30 cellular contexts compared by ENCODE assay signal in the genomic region with DNA sequence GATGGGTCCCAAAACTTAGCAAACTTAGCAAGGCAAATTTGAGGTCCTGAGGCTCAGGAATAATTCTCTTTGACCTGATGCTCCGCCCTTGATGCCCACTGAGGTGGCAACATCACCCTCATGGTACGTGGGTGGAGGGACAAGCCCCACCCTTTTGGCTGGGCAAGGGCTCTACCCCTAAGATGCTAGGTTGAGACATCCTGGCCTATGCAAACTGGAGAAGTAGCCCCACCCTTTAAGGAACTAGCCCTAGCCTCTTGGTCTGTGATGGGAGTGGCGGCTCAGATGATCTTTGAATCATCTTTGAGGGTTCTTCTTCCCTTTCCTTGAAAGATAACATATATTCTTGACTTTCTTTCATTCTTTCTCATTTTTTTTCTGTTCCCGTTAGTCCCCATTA.
DNase-seq lines count a peak whose midpoint lies in the region; ATAC-seq lines count a peak whose summit lies in the region.
"Had no signal": no experiment of that assay in that cellular context is flagged by ENCODE, and none has a peak within 500 bp of the region (broad histone marks: within the 10 kb centered on the region; RNA-seq: fewer than 3 reads in every experiment).

No MANE protein-coding gene starts in this region.

- H3K9me3 Mint-ChIP-seq in central memory CD8-positive, alpha-beta T cell = no peaks in the 10 kb centered on the region
- no peaks in the 10 kb centered on the region for H3K9me3 Mint-ChIP-seq in stimulated activated memory B cell treated with anti-CD40 and anti-IgM and Interleukin-4, amounts not matched to agents 10 μg/mL and 1 μg/mL and 100 μg/mL, for 72 hours
- H3K9me3 Mint-ChIP-seq: activated CD8-positive, alpha-beta T cell treated with anti-CD3 and anti-CD28 coated beads for 36 hours; H9; natural killer cell treated with Interleukin-12 subunit alpha and Interleukin-12 subunit beta and Interleukin-15 and Interleukin-18, amount 100 ng/mL, for 72 hours; T-cell had no signal

- peak; percentile 43 for DNase-seq in activated CD8-positive, alpha-beta memory T cell treated with anti-CD3 and anti-CD28 coated beads, Interleukin-2, amount 50 U/mL, for 48 hours
- DNase-seq in activated CD8-positive, alpha-beta memory T cell treated with anti-CD3 and anti-CD28 coated beads, Interleukin-2, amount 50 U/mL, for 4 hours = no peak
- DNase-seq in MV-4-11 (lab: John Stamatoyannopoulos, UW) (peak; percentile 81), COR-L47 (lab: John Stamatoyannopoulos, UW) (no peak)
- no peak for DNase-seq in central memory CD8-positive, alpha-beta T cell (ENCODE audit: low spot score in 2 of 2)
- DNase-seq: activated CD4-positive, alpha-beta T cell treated with anti-CD3 and anti-CD28 coated beads for 1 hour; activated CD8-positive, alpha-beta T cell treated with anti-CD3 and anti-CD28 coated beads for 36 hours; activated gamma-delta T cell; activated T-cell treated with anti-CD3 and anti-CD28 coated beads, Interleukin-2, amount 50 U/mL, for 1 hour; body of pancreas; DMS79 treated with DMSO at 0.1 percent for 48 hours; GF-D8; H9; hypothalamus; MG63; NCI-H146; NCI-H2107; NCI-H446; small intestine; stimulated activated CD4-positive, alpha-beta T cell treated with anti-CD3 and anti-CD28 coated beads, Interleukin-1b, Interleukin-23, amount 100 ng/mL, for 48 hours; stimulated activated CD8-positive, alpha-beta memory T cell treated with anti-CD3 and anti-CD28 coated beads, Interleukin-4, amount 100 ng/mL, for 48 hours; T-cell; transverse colon had no signal

- H3K4me3 Mint-ChIP-seq in central memory CD8-positive, alpha-beta T cell = no peak overlapping the region
- no peak overlapping the region for H3K4me3 Mint-ChIP-seq in stimulated activated memory B cell treated with anti-CD40 and anti-IgM and Interleukin-4, amounts not matched to agents 10 μg/mL and 1 μg/mL and 100 μg/mL, for 72 hours
- H3K4me3 Mint-ChIP-seq: activated CD8-positive, alpha-beta T cell treated with anti-CD3 and anti-CD28 coated beads for 36 hours; B cell; H9; natural killer cell treated with Interleukin-12 subunit alpha and Interleukin-12 subunit beta and Interleukin-15 and Interleukin-18, amount 100 ng/mL, for 72 hours; T-cell had no signal

- no peak for ATAC-seq in central memory CD8-positive, alpha-beta T cell (replicated peaks; ENCODE audit: extremely low read depth, poor library complexity, severe bottlenecking)
- no peak for ATAC-seq in stimulated activated memory B cell treated with anti-CD40 and anti-IgM and Interleukin-4, amounts not matched to agents 10 μg/mL and 1 μg/mL and 100 μg/mL, for 72 hours
- ATAC-seq in HG03565 (IDR thresholded peaks at IDR 0.05; ENCODE audit: unreplicated experiment) (no peak), HG02798 (IDR thresholded peaks at IDR 0.05; ENCODE audit: poor library complexity, unreplicated experiment) (no peak)
- ATAC-seq: A549; activated CD8-positive, alpha-beta T cell treated with anti-CD3 and anti-CD28 coated beads for 36 hours; body of pancreas; K562; T-cell had no signal

- peak overlapping the region; percentile 30 for H3K27ac Mint-ChIP-seq in central memory CD8-positive, alpha-beta T cell (ENCODE audit: low read depth)
- H3K27ac Mint-ChIP-seq in stimulated activated memory B cell treated with anti-CD40 and anti-IgM and Interleukin-4, amounts not matched to agents 10 μg/mL and 1 μg/mL and 100 μg/mL, for 72 hours = peak overlapping the region; percentile 27
- H3K27ac Mint-ChIP-seq: activated CD8-positive, alpha-beta T cell treated with anti-CD3 and anti-CD28 coated beads for 36 hours; B cell; T-cell had no signal

- H3K36me3 Mint-ChIP-seq in central memory CD8-positive, alpha-beta T cell (ENCODE audit: insufficient read depth) = peaks cover 48% of the 10 kb centered on the region
- peaks cover 61% of the 10 kb centered on the region for H3K36me3 Mint-ChIP-seq in stimulated activated memory B cell treated with anti-CD40 and anti-IgM and Interleukin-4, amounts not matched to agents 10 μg/mL and 1 μg/mL and 100 μg/mL, for 72 hours

- peaks cover 10% of the 10 kb centered on the region for H3K4me1 Mint-ChIP-seq in central memory CD8-positive, alpha-beta T cell
- no peaks in the 10 kb centered on the region for H3K4me1 Mint-ChIP-seq in stimulated activated memory B cell treated with anti-CD40 and anti-IgM and Interleukin-4, amounts not matched to agents 10 μg/mL and 1 μg/mL and 100 μg/mL, for 72 hours
- H3K4me1 Mint-ChIP-seq: B cell had no signal

- H3K27me3 Mint-ChIP-seq in central memory CD8-positive, alpha-beta T cell = no peaks in the 10 kb centered on the region
- H3K27me3 Mint-ChIP-seq in stimulated activated memory B cell treated with anti-CD40 and anti-IgM and Interleukin-4, amounts not matched to agents 10 μg/mL and 1 μg/mL and 100 μg/mL, for 72 hours = no peaks in the 10 kb centered on the region
- H3K27me3 Mint-ChIP-seq: activated CD8-positive, alpha-beta T cell treated with anti-CD3 and anti-CD28 coated beads for 36 hours; B cell; natural killer cell treated with Interleukin-12 subunit alpha and Interleukin-12 subunit beta and Interleukin-15 and Interleukin-18, amount 100 ng/mL, for 72 hours; T-cell had no signal

Comparison
In these comparisons a context has a peak if more than half of its experiments do, and no peak if none do; other contexts are left out.
1. DNase-seq: peak in activated CD8-positive, alpha-beta memory T cell treated with anti-CD3 and anti-CD28 coated beads, Interleukin-2, amount 50 U/mL, for 48 hours (single experiment) and MV-4-11 (single experiment); none in activated CD8-positive, alpha-beta memory T cell treated with anti-CD3 and anti-CD28 coated beads, Interleukin-2, amount 50 U/mL, for 4 hours (single experiment), central memory CD8-positive, alpha-beta T cell (0 of 2) and COR-L47 (single experiment).